In genomic region chr15:80545078-80545477, GRCh38 we compare ENCODE assay signal across 6 cellular contexts.
"Had no signal": no experiment of that assay in that cellular context is flagged by ENCODE, and none has a peak within 500 bp of the region (broad histone marks: within the 10 kb centered on the region; RNA-seq: fewer than 3 reads in every experiment).

No MANE protein-coding gene starts in this region.

- H3K4me3 ChIP-seq: K562 had no signal

- ATAC-seq: HepG2, K562 had no signal

- FAIRE-seq: HepG2, HTR-8/SVneo, K562 had no signal

- DNase-seq: KBM-7, KG1 had no signal

- H3K27ac ChIP-seq: HL-60 had no signal
